Comparison of ENCODE assay signal across 24 cellular contexts in the genomic region with DNA sequence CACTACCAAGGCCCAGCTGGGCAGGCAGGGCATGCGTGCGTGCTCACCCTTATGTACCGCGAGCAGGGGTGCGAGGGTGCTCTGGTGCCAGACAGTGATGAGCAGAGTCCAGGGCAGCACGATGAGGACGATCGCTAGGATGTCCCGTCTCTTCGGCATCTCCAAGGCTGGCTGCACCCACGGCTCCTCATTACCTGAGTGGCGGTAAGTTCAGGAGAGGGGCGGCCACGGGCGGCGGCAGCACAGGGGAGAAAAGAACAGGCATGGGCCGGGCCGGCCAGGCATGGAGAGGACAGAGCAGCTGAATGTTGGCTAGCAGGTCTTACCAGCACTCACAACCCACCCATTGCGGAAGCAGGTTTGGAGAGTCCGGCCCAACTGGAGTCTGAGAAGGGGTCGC. TPM values are rescaled to one million over a fixed set of nuclear protein-coding genes. Genes with fewer than 3 reads are reported as not detected.
DNase-seq lines count a peak whose midpoint lies in the region; ATAC-seq, FAIRE-seq and TF ChIP-seq lines count a peak whose summit lies in the region.
"Had no signal": no experiment of that assay in that cellular context is flagged by ENCODE, and none has a peak within 500 bp of the region (broad histone marks: within the 10 kb centered on the region; RNA-seq: fewer than 3 reads in every experiment).

No MANE protein-coding gene starts in this region.

- H2BK120ac ChIP-seq in neuronal stem cell (ENCODE audit: low read depth, low read length) = no peak overlapping the region

- no peak overlapping the region for H3K4me3 ChIP-seq in DND-41 (ENCODE audit: low read depth in 1 of 2, low read length in 2 of 2)
- no peak overlapping the region for H3K4me3 ChIP-seq in neuronal stem cell (ENCODE audit: low read length in 2 of 2)
- no peak overlapping the region for H3K4me3 ChIP-seq in smooth muscle cell
- H3K4me3 ChIP-seq: A549 had no signal

- H3K36me3 ChIP-seq in DND-41 (ENCODE audit: insufficient read depth, low read length) = no peaks in the 10 kb centered on the region
- peaks cover 37 to 38% of the 10 kb centered on the region in 2 donors for H3K36me3 ChIP-seq in neuronal stem cell (replicated peaks in 1 of 2; ENCODE audit: control insufficient read depth in 2 of 2, insufficient read depth in 2 of 2, low read length in 2 of 2)
- H3K36me3 ChIP-seq in smooth muscle cell (ENCODE audit: low read depth) = no peaks in the 10 kb centered on the region

- H4K91ac ChIP-seq in neuronal stem cell (ENCODE audit: low read depth, low read length, poor library complexity) = no peak overlapping the region

- H2BK5ac ChIP-seq in neuronal stem cell (ENCODE audit: low read length) = no peak overlapping the region

- no peak for DNase-seq in activated T-cell treated with anti-CD3 and anti-CD28 coated beads, Interleukin-2, amount 50 U/mL, for 4 hours
- no peak for DNase-seq in activated T-cell treated with anti-CD3 and anti-CD28 coated beads, Interleukin-2, amount 50 U/mL, for 1 hour
- DNase-seq in DND-41 (no peak), neuronal stem cell (ENCODE audit: low spot score) (no peak), frontal cortex (ENCODE audit: low spot score in 2 of 2) (no peak), GDM1 (lab: John Stamatoyannopoulos, UW) (no peak), smooth muscle cell (lab: John Stamatoyannopoulos, UW; ENCODE audit: unreplicated experiment) (no peak)
- no peak for DNase-seq in central memory CD8-positive, alpha-beta T cell (ENCODE audit: low spot score in 2 of 2)
- DNase-seq: DMS79, H7, IMR-90, NCI-H1048, NCI-H1436, NCI-H1930, NCI-H226, NCI-H524 treated with DMSO at 0.1 percent for 48 hours, PC-3, RPMI8226, SIG-M5 had no signal

- H3F3A ChIP-seq in smooth muscle cell (ENCODE audit: low read depth) = no peaks in the 10 kb centered on the region

- no peaks in the 10 kb centered on the region for H3K36me3 Mint-ChIP-seq in activated T-cell treated with anti-CD3 and anti-CD28 coated beads, Interleukin-2, amount 50 U/mL, for 4 hours (ENCODE audit: insufficient read depth)
- H3K36me3 Mint-ChIP-seq in central memory CD8-positive, alpha-beta T cell (ENCODE audit: insufficient read depth) = peaks cover 4% of the 10 kb centered on the region

- no peak for ATAC-seq in activated T-cell treated with anti-CD3 and anti-CD28 coated beads, Interleukin-2, amount 50 U/mL, for 4 hours
- ATAC-seq in DND-41 (ENCODE audit: insufficient read depth, low read depth) = peak; percentile 16
- no peak for ATAC-seq in central memory CD8-positive, alpha-beta T cell (replicated peaks; ENCODE audit: extremely low read depth, poor library complexity, severe bottlenecking)
- ATAC-seq: A549, PC-3 had no signal

- H3K9me3 ChIP-seq in DND-41 (ENCODE audit: insufficient read depth, low read length, severe bottlenecking) = no peaks in the 10 kb centered on the region
- H3K9me3 ChIP-seq in neuronal stem cell (replicated peaks in 1 of 2; ENCODE audit: control insufficient read depth in 2 of 2, insufficient read depth in 1 of 2, low read depth in 1 of 2, low read length in 2 of 2) = peaks cover 0 to 2% of the 10 kb centered on the region in 2 donors
- H3K9me3 ChIP-seq in smooth muscle cell (replicated peaks; ENCODE audit: low read depth) = no peaks in the 10 kb centered on the region
- H3K9me3 ChIP-seq: A549 had no signal

- H3K4me3 Mint-ChIP-seq in activated T-cell treated with anti-CD3 and anti-CD28 coated beads, Interleukin-2, amount 50 U/mL, for 4 hours = peak overlapping the region; percentile 14
- peak overlapping the region; percentile 58 for H3K4me3 Mint-ChIP-seq in central memory CD8-positive, alpha-beta T cell

- no peak overlapping the region for H2AK5ac ChIP-seq in neuronal stem cell (ENCODE audit: low read depth, low read length)

- no peak overlapping the region for H2BK12ac ChIP-seq in neuronal stem cell (ENCODE audit: low read length)

- H2AFZ ChIP-seq in DND-41 (ENCODE audit: low read depth, low read length) (no peak overlapping the region), neuronal stem cell (ENCODE audit: low read length) (no peak overlapping the region), smooth muscle cell (ENCODE audit: low read depth) (no peak overlapping the region)

- H4K8ac ChIP-seq in neuronal stem cell (ENCODE audit: low read depth, low read length) = no peak overlapping the region

- no peak overlapping the region for H2BK15ac ChIP-seq in neuronal stem cell (ENCODE audit: low read length)

- H4K20me1 ChIP-seq in DND-41 (ENCODE audit: insufficient read depth, low read length) (peaks cover 7% of the 10 kb centered on the region), smooth muscle cell (ENCODE audit: low read depth) (no peaks in the 10 kb centered on the region)

- TF ChIP-seq CTCF in DND-41 (IDR thresholded peaks at IDR 0.05; ENCODE audit: borderline replicate concordance, extremely low read depth, low read length, poor library complexity, severe bottlenecking) = no peak
- no peak for TF ChIP-seq CTCF in smooth muscle cell (IDR thresholded peaks at IDR 0.05; ENCODE audit: borderline replicate concordance, insufficient read depth, poor library complexity, severe bottlenecking)

- no peak overlapping the region for H3K4ac ChIP-seq in neuronal stem cell (ENCODE audit: low read length)

- H3K79me1 ChIP-seq in neuronal stem cell (ENCODE audit: low read depth, low read length) = peaks cover 6% of the 10 kb centered on the region

- H3K9ac ChIP-seq in DND-41 (ENCODE audit: low read depth, low read length) (no peak overlapping the region), neuronal stem cell (ENCODE audit: low read depth, low read length, poor library complexity) (peak overlapping the region; percentile 70), smooth muscle cell (ENCODE audit: low read depth) (no peak overlapping the region)

- FAIRE-seq in frontal cortex (lab: Jason Lieb, UNC) = no peak
- FAIRE-seq: A549, D721Med, HTR-8/SVneo had no signal

- H3K27ac ChIP-seq in DND-41 (ENCODE audit: low read length) (no peak overlapping the region), neuronal stem cell (replicated peaks; ENCODE audit: low read length) (no peak overlapping the region), smooth muscle cell (ENCODE audit: low read depth) (no peak overlapping the region)
- H3K27ac ChIP-seq: A549 had no signal

- H3K79me2 ChIP-seq in DND-41 (ENCODE audit: insufficient read depth, low read length) (no peaks in the 10 kb centered on the region), smooth muscle cell (ENCODE audit: low read depth) (no peaks in the 10 kb centered on the region)

- peaks cover 25% of the 10 kb centered on the region for H3K27me3 Mint-ChIP-seq in activated T-cell treated with anti-CD3 and anti-CD28 coated beads, Interleukin-2, amount 50 U/mL, for 4 hours (ENCODE audit: low read depth)
- H3K27me3 Mint-ChIP-seq in central memory CD8-positive, alpha-beta T cell = no peaks in the 10 kb centered on the region

- H3K27me3 ChIP-seq in DND-41 (ENCODE audit: insufficient read depth, low read length, poor library complexity) (no peaks in the 10 kb centered on the region), neuronal stem cell (ENCODE audit: control insufficient read depth in 3 of 3, insufficient read depth in 3 of 3, low read depth in 1 of 3, low read length in 3 of 3) (no peaks in the 10 kb centered on the region), smooth muscle cell (ENCODE audit: low read depth) (peaks cover 4% of the 10 kb centered on the region)

- peak overlapping the region; percentile 1; the same call in 1 of the 2 replicates for H3K4me2 ChIP-seq in DND-41 (ENCODE audit: insufficient read depth, low read length)
- H3K4me2 ChIP-seq in neuronal stem cell (ENCODE audit: insufficient read depth, low read length, poor library complexity, severe bottlenecking) = no peak overlapping the region
- H3K4me2 ChIP-seq in smooth muscle cell = no peak overlapping the region
- H3K4me2 ChIP-seq: A549 had no signal

- H3K18ac ChIP-seq in neuronal stem cell (ENCODE audit: low read length) = peak overlapping the region; percentile 4

- H3K14ac ChIP-seq in neuronal stem cell (ENCODE audit: low read length) = no peak overlapping the region

- H3K4me1 ChIP-seq in DND-41 (ENCODE audit: insufficient read depth, low read length) = peaks cover 38% of the 10 kb centered on the region
- no peaks in the 10 kb centered on the region for H3K4me1 ChIP-seq in neuronal stem cell (ENCODE audit: control insufficient read depth in 2 of 2, insufficient read depth in 1 of 2, low read depth in 1 of 2, low read length in 2 of 2)
- H3K4me1 ChIP-seq in smooth muscle cell (ENCODE audit: low read depth) = no peaks in the 10 kb centered on the region
- H3K4me1 ChIP-seq: A549 had no signal

- peaks cover 22% of the 10 kb centered on the region for H3K4me1 Mint-ChIP-seq in activated T-cell treated with anti-CD3 and anti-CD28 coated beads, Interleukin-2, amount 50 U/mL, for 4 hours (ENCODE audit: low read depth)
- H3K4me1 Mint-ChIP-seq in central memory CD8-positive, alpha-beta T cell = peaks cover 56% of the 10 kb centered on the region

- H3K23ac ChIP-seq in neuronal stem cell (ENCODE audit: low read depth, low read length, poor library complexity) = no peak overlapping the region

- no CpG with 5 or more reads among the region's 21 CpGs for WGBS in neuronal stem cell (ENCODE audit: extremely low coverage in 2 of 2, insufficient read length in 2 of 2, insufficient replicate concordance in 1 of 2), 2 donors
- 94% methylated on average over 20 of the region's 21 CpGs for WGBS in smooth muscle cell (ENCODE audit: low lambda C conversion rate)

- no peaks in the 10 kb centered on the region for H3K9me3 Mint-ChIP-seq in activated T-cell treated with anti-CD3 and anti-CD28 coated beads, Interleukin-2, amount 50 U/mL, for 4 hours
- H3K9me3 Mint-ChIP-seq in central memory CD8-positive, alpha-beta T cell = no peaks in the 10 kb centered on the region

- peak overlapping the region; percentile 6 for H3K27ac Mint-ChIP-seq in central memory CD8-positive, alpha-beta T cell (ENCODE audit: low read depth)

RNA-seq across cellular contexts. Expression of gene B3GAT1, which starts 24.5 kb away (rescaled TPM):
- total RNA-seq in activated T-cell treated with anti-CD3 and anti-CD28 coated beads, Interleukin-2, amount 50 U/mL, for 4 hours = under 1 TPM; 0.05 to 0.50 (median 0.33) TPM
- polyA plus RNA-seq in neuronal stem cell (2013, experiment 1 of 2) = 27.4 TPM
- 27.2 TPM for polyA plus RNA-seq in neuronal stem cell (2013, experiment 2 of 2)
- total RNA-seq in frontal cortex = 47.3 TPM
- not detected in 2 replicates for total RNA-seq in smooth muscle cell
- not detected in 2 replicates for polyA plus RNA-seq in smooth muscle cell
- total RNA-seq: IMR-90, MCF 10A, PC-3 had no signal
- polyA plus RNA-seq: A549, BJ, IMR-90 had no signal

RNA-seq across cellular contexts. Expression of gene GLB1L2, which starts 55.7 kb away (rescaled TPM):
- total RNA-seq in activated T-cell treated with anti-CD3 and anti-CD28 coated beads, Interleukin-2, amount 50 U/mL, for 4 hours = 10 to 100 TPM in 2 of 3 donors, 1 to 10 TPM in 1; 8.3 to 13.1 (median 10.2) TPM
- 7.7 TPM for polyA plus RNA-seq in neuronal stem cell (2013, experiment 1 of 2)
- polyA plus RNA-seq in neuronal stem cell (2013, experiment 2 of 2) = 7.7 TPM
- 1.2 TPM for total RNA-seq in frontal cortex
- total RNA-seq in smooth muscle cell = 0.40 and 1.3 TPM in 2 replicates
- 0.25 and 0.83 TPM in 2 replicates for polyA plus RNA-seq in smooth muscle cell

Comparison
In these comparisons a context has a peak if more than half of its experiments do, and no peak if none do; other contexts are left out.
1. RNA of gene B3GAT1, which starts 24.5 kb away (total RNA-seq): 47.3 TPM in frontal cortex (single experiment); 0.05 to 0.50 TPM in activated T-cell treated with anti-CD3 and anti-CD28 coated beads, Interleukin-2, amount 50 U/mL, for 4 hours and not detected in smooth muscle cell; every median in the first group is over 10 times any median in the second.